Comparison of ENCODE assay signal across 15 cellular contexts in the genomic region with DNA sequence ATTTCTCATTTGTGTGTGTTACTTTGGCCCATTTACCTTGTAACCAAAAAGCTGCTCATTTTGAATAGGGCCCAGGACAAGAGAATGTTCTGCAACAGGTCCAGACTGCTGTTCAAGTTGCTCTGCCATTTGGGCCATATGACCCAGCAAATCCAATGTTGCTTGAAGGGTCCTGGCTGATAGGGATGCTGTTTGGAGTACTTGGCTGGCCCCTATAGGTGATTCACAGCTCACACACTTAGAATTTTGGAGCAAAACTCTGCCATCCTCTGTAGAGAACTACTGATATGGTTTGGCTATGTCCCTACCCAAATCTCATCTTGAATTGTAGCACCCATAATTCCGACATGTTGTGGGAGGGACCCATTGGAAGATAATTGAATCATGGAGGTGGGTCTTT.
DNase-seq lines count a peak whose midpoint lies in the region; ATAC-seq, FAIRE-seq and TF ChIP-seq lines count a peak whose summit lies in the region.
"Had no signal": no experiment of that assay in that cellular context is flagged by ENCODE, and none has a peak within 500 bp of the region (broad histone marks: within the 10 kb centered on the region; RNA-seq: fewer than 3 reads in every experiment).

No MANE protein-coding gene starts in this region.

- peaks cover 0 to 2% (median 0%) of the 10 kb centered on the region in 4 experiments; a peak in 1 of 7 replicates for H3K4me1 ChIP-seq in H1 (replicated peaks in 1 of 4; ENCODE audit: control insufficient read depth in 3 of 4, insufficient read depth in 4 of 4, low read length in 3 of 4)
- H3K4me1 ChIP-seq in mesendoderm (ENCODE audit: control insufficient read depth, low read depth, low read length) = peaks cover 27% of the 10 kb centered on the region
- H3K4me1 ChIP-seq: HAP-1 had no signal

- H4K5ac ChIP-seq in H1 (ENCODE audit: insufficient read length, low read depth, low read length) (no peak overlapping the region), mesendoderm (ENCODE audit: low read length) (no peak overlapping the region)

- H2AFZ ChIP-seq in H1 (ENCODE audit: low read length) = no peak overlapping the region

- H3K9ac ChIP-seq in H1 (replicated peaks in 1 of 4; ENCODE audit: extremely low read depth in 1 of 4, low read depth in 3 of 4, low read length in 3 of 4) (no peak overlapping the region), mesendoderm (ENCODE audit: low read length) (no peak overlapping the region)
- H3K9ac ChIP-seq: BLaER1 treated with 17β-estradiol and CSF1 and Interleukin-3, amounts not matched to agents 10 nM and 100 nM had no signal

- peak in 1 of 3 experiments; percentile 35; a peak in 1 of 4 replicates for TF ChIP-seq CTCF in H1 (IDR thresholded peaks at IDR 0.05; ENCODE audit: control extremely low read depth in 1 of 3, insufficient read depth in 1 of 3, low read depth in 1 of 3, low read length in 3 of 3)

- H3K27ac ChIP-seq in H1 (ENCODE audit: low read depth, low read length) = no peak overlapping the region
- H3K27ac ChIP-seq in mesendoderm (ENCODE audit: low read depth, low read length) = no peak overlapping the region
- H3K27ac ChIP-seq: 22Rv1; BLaER1 treated with 17β-estradiol and CSF1 and Interleukin-3, amounts not matched to agents 10 nM and 100 nM had no signal

- H3K27me3 ChIP-seq in H1 (replicated peaks in 1 of 4; ENCODE audit: control insufficient read depth in 3 of 4, extremely low read depth in 1 of 4, insufficient read depth in 3 of 4, low read length in 3 of 4) = no peaks in the 10 kb centered on the region
- no peaks in the 10 kb centered on the region for H3K27me3 ChIP-seq in mesendoderm (ENCODE audit: insufficient read depth, low read length, poor library complexity)
- H3K27me3 ChIP-seq: BLaER1 treated with 17β-estradiol and CSF1 and Interleukin-3, amounts not matched to agents 10 nM and 100 nM had no signal

- H2BK12ac ChIP-seq in H1 (ENCODE audit: low read depth, low read length) = no peak overlapping the region

- H3K23me2 ChIP-seq in H1 (ENCODE audit: low read depth, low read length) = no peaks in the 10 kb centered on the region

- CTCF ChIA-PET in H1 (lab: Charles Lee; ENCODE audit: partially characterized antibody) = interaction anchor here (0.6 kb wide), 1 partner anchor 14 kb away, joined by 4 read pairs; no protein-coding TSS in a partner anchor

- H2BK20ac ChIP-seq in H1 (ENCODE audit: low read length) = no peak overlapping the region

- no peaks in the 10 kb centered on the region for H3K79me1 ChIP-seq in H1 (ENCODE audit: low read depth, low read length)
- peaks cover 2% of the 10 kb centered on the region for H3K79me1 ChIP-seq in mesendoderm (ENCODE audit: low read length)

- no peak overlapping the region for H3K4ac ChIP-seq in H1 (replicated peaks; ENCODE audit: insufficient read length, low read depth, low read length)
- no peak overlapping the region for H3K4ac ChIP-seq in mesendoderm (ENCODE audit: low read depth, low read length)

- H3K56ac ChIP-seq in H1 (replicated peaks; ENCODE audit: insufficient read length, low read depth, low read length) (no peak overlapping the region), mesendoderm (ENCODE audit: low read length) (no peak overlapping the region)

- no peak for ATAC-seq in HG02884 (IDR thresholded peaks at IDR 0.05; ENCODE audit: unreplicated experiment)

- no peak overlapping the region for H3K4me3 ChIP-seq in H1 (ENCODE audit: extremely low read depth in 1 of 4, insufficient read depth in 2 of 4, low read depth in 3 of 4, low read length in 4 of 4)
- H3K4me3 ChIP-seq in mesendoderm (ENCODE audit: low read length) = no peak overlapping the region
- H3K4me3 ChIP-seq: BLaER1 treated with 17β-estradiol and CSF1 and Interleukin-3, amounts not matched to agents 10 nM and 100 nM; HAP-1 had no signal

- H2BK5ac ChIP-seq in H1 (ENCODE audit: low read depth, low read length) (no peak overlapping the region), mesendoderm (ENCODE audit: low read length) (no peak overlapping the region)

- H3K23ac ChIP-seq in H1 (ENCODE audit: insufficient read length) (no peak overlapping the region), mesendoderm (ENCODE audit: low read length) (no peak overlapping the region)

- no peak overlapping the region for H3K14ac ChIP-seq in H1 (ENCODE audit: insufficient read length)

- peaks cover 0 to 7% (median 0%) of the 10 kb centered on the region in 4 experiments; a peak in 1 of 8 replicates for H3K36me3 ChIP-seq in H1 (ENCODE audit: control insufficient read depth in 2 of 4, insufficient read depth in 4 of 4, low read length in 3 of 4)
- H3K36me3 ChIP-seq in mesendoderm (ENCODE audit: control insufficient read depth, insufficient read depth, low read length) = no peaks in the 10 kb centered on the region
- H3K36me3 ChIP-seq: HAP-1 had no signal

- TF ChIP-seq EP300 in H1 (IDR thresholded peaks at IDR 0.05; ENCODE audit: borderline replicate concordance in 1 of 2, low read depth in 2 of 2, low read length in 2 of 2) = no peak

- H3K79me2 ChIP-seq in H1 (ENCODE audit: control insufficient read depth in 1 of 2, insufficient read depth in 2 of 2, low read length in 2 of 2) = no peaks in the 10 kb centered on the region
- no peaks in the 10 kb centered on the region for H3K79me2 ChIP-seq in mesendoderm (ENCODE audit: control insufficient read depth, insufficient read depth, low read length)

- no peak overlapping the region for H2BK15ac ChIP-seq in H1 (ENCODE audit: low read length)
- H2BK15ac ChIP-seq in mesendoderm (replicated peaks; ENCODE audit: low read depth) = no peak overlapping the region

- FAIRE-seq in H1 (lab: Jason Lieb, UNC) = no peak
- FAIRE-seq: RCC 7860 had no signal

- H3K18ac ChIP-seq in H1 (ENCODE audit: extremely low read depth, low read length) = no peak overlapping the region
- H3K18ac ChIP-seq in mesendoderm (ENCODE audit: low read length) = no peak overlapping the region

- no peak overlapping the region for H4K8ac ChIP-seq in H1 (ENCODE audit: extremely low read depth, insufficient read depth, low read length)
- no peak overlapping the region for H4K8ac ChIP-seq in mesendoderm (ENCODE audit: low read depth, low read length)

- TF ChIP-seq POLR2A in H1 (IDR thresholded peaks at IDR 0.05; ENCODE audit: control extremely low read depth in 1 of 2, low read depth in 2 of 2, low read length in 2 of 2) = no peak

- peak; percentile 47 to 48 for TF ChIP-seq RAD21 in H1 (IDR thresholded peaks at IDR 0.05 in 1 of 2, conservative IDR thresholded peaks at IDR 0.05 in 1 of 2; ENCODE audit: low read depth in 2 of 2, low read length in 2 of 2)

- H3K4me2 ChIP-seq in H1 (ENCODE audit: insufficient read depth in 1 of 2, low read depth in 2 of 2, low read length in 2 of 2) (no peak overlapping the region), mesendoderm (ENCODE audit: low read length) (no peak overlapping the region)
- H3K4me2 ChIP-seq: BLaER1 treated with 17β-estradiol and CSF1 and Interleukin-3, amounts not matched to agents 10 nM and 100 nM had no signal

- H2AK5ac ChIP-seq in H1 (ENCODE audit: low read depth, low read length) (no peak overlapping the region), mesendoderm (ENCODE audit: low read length) (no peak overlapping the region)

- POLR2A ChIA-PET in H1 (lab: Charles Lee; ENCODE audit: partially characterized antibody) = no interaction called here

- peaks cover 7 to 9% of the 10 kb centered on the region in 2 experiments; a peak in 2 of 4 replicates for H3K9me3 ChIP-seq in H1 (ENCODE audit: insufficient read depth in 2 of 2, low read depth in 1 of 2, low read length in 1 of 2)

- H2BK120ac ChIP-seq in H1 (replicated peaks; ENCODE audit: low read depth, low read length) = no peak overlapping the region
- H2BK120ac ChIP-seq in mesendoderm (ENCODE audit: low read depth, low read length) = no peak overlapping the region

- DNase-seq in DMS 273 (lab: John Stamatoyannopoulos, UW; ENCODE audit: unreplicated experiment) (peak; percentile 18), DMS 273 treated with DMSO at 0.1 percent for 48 hours (lab: John Stamatoyannopoulos, UW) (no peak), NCI-H69 (lab: John Stamatoyannopoulos, UW) (peak; percentile 7), H1 (ENCODE audit: low read depth in 1 of 2, low spot score in 2 of 2) (no peak), mesendoderm (peak; percentile 33), SIG-M5 (lab: John Stamatoyannopoulos, UW) (no peak), SHP77 (lab: John Stamatoyannopoulos, UW) (no peak)
- DNase-seq: NCI-H1436 treated with DMSO at 0.1 percent for 48 hours, NCI-H2107, NCI-H774 had no signal

- H4K20me1 ChIP-seq in H1 (replicated peaks in 1 of 2; ENCODE audit: control insufficient read depth in 1 of 2, insufficient read depth in 2 of 2, low read length in 2 of 2) = peaks cover 0 to 2% of the 10 kb centered on the region in 2 experiments
- H4K20me1 ChIP-seq: BLaER1 treated with 17β-estradiol and CSF1 and Interleukin-3, amounts not matched to agents 10 nM and 100 nM had no signal

- 83% methylated on average over 1 of the region's 1 CpG; no CpG with 5 or more reads in 1 of the 2 experiments for WGBS in H1 (ENCODE audit: extremely low coverage in 1 of 2, insufficient coverage in 1 of 2, insufficient read length in 1 of 2, insufficient replicate concordance in 2 of 2, low coverage in 1 of 2, low lambda C conversion rate in 2 of 2, missing lambda C conversion rate in 1 of 2), 2 experiments
- WGBS in mesendoderm (ENCODE audit: extremely low coverage, insufficient coverage, low lambda C conversion rate) = no CpG with 5 or more reads among the region's 1 CpG

- no peak overlapping the region for H4K91ac ChIP-seq in H1 (replicated peaks; ENCODE audit: insufficient read length, low read length)

TF ChIP-seq in H1, 55 proteins besides CTCF, POLR2A, EP300 and RAD21 (continues in another document):
- TF ChIP-seq JUN (IDR thresholded peaks at IDR 0.05; ENCODE audit: low read depth, low read length) (no peak), HDAC2 (IDR thresholded peaks at IDR 0.05; ENCODE audit: borderline replicate concordance in 1 of 2, low read depth in 2 of 2, low read length in 2 of 2) (no peak), TAF1 (IDR thresholded peaks at IDR 0.05; ENCODE audit: low read depth, low read length) (no peak), MAFK (IDR thresholded peaks at IDR 0.05; ENCODE audit: low read depth, low read length) (no peak), FOSL1 (IDR thresholded peaks at IDR 0.05; ENCODE audit: insufficient read depth, low read depth, low read length) (no peak), BACH1 (IDR thresholded peaks at IDR 0.05; ENCODE audit: low read length) (no peak), CEBPB (IDR thresholded peaks at IDR 0.05; ENCODE audit: low read depth, low read length) (no peak), SIX5 (IDR thresholded peaks at IDR 0.05; ENCODE audit: low read depth, low read length) (no peak), EGR1 (IDR thresholded peaks at IDR 0.05; ENCODE audit: borderline replicate concordance, low read depth, low read length) (no peak), RFX5 (IDR thresholded peaks at IDR 0.05; ENCODE audit: borderline replicate concordance, low read depth, low read length) (no peak)
- TF ChIP-seq, protein P1, sequence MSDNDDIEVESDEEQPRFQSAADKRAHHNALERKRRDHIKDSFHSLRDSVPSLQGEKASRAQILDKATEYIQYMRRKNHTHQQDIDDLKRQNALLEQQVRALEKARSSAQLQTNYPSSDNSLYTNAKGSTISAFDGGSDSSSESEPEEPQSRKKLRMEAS (IDR thresholded peaks at IDR 0.05) = no peak

Comparison
In these comparisons a context has a peak if more than half of its experiments do, and no peak if none do; other contexts are left out.
1. DNase-seq: peak in DMS 273 (single experiment), NCI-H69 (single experiment) and mesendoderm (single experiment); none in DMS 273 treated with DMSO at 0.1 percent for 48 hours (single experiment), H1 (0 of 2), SIG-M5 (single experiment) and SHP77 (0 of 2).